Comparison of ENCODE assay signal across 25 cellular contexts in genomic region chr3:176523114-176523513, GRCh38.
"Had no signal": no experiment of that assay in that cellular context is flagged by ENCODE, and none has a peak within 500 bp of the region (broad histone marks: within the 10 kb centered on the region; RNA-seq: fewer than 3 reads in every experiment).

No MANE protein-coding gene starts in this region.

- H3K9ac ChIP-seq: SK-N-SH had no signal

- H3K4me2 ChIP-seq: SK-N-SH had no signal

- H3K36me3 ChIP-seq: adrenal gland, Peyer's patch, SJCRH30 had no signal

- H3K4me1 Mint-ChIP-seq: activated CD4-positive, alpha-beta T cell treated with anti-CD3 and anti-CD28 coated beads for 36 hours; activated naive CD8-positive, alpha-beta T cell treated with anti-CD3 and anti-CD28 coated beads, Interleukin-2, amount 10 ng/mL, durations not matched to agents 7 days and 5 days had no signal

- H3K9me3 ChIP-seq: adrenal gland, Peyer's patch, SJCRH30, SK-N-SH had no signal

- FAIRE-seq: colon had no signal

- H3K36me3 Mint-ChIP-seq: activated naive CD8-positive, alpha-beta T cell treated with anti-CD3 and anti-CD28 coated beads, Interleukin-2, amount 10 ng/mL, durations not matched to agents 7 days and 5 days had no signal

- H3K27me3 ChIP-seq: adrenal gland, Peyer's patch, SJCRH30 had no signal

- H3K4me3 Mint-ChIP-seq: activated CD4-positive, alpha-beta T cell treated with anti-CD3 and anti-CD28 coated beads for 36 hours; activated CD8-positive, alpha-beta T cell treated with anti-CD3 and anti-CD28 coated beads, Interleukin-2, amount 10 ng/mL, durations not matched to agents 7 days and 5 days; activated naive CD8-positive, alpha-beta T cell treated with anti-CD3 and anti-CD28 coated beads, Interleukin-2, amount 10 ng/mL, durations not matched to agents 7 days and 5 days had no signal

- H3K27ac Mint-ChIP-seq: activated CD4-positive, alpha-beta T cell treated with anti-CD3 and anti-CD28 coated beads for 36 hours; activated CD8-positive, alpha-beta T cell treated with anti-CD3 and anti-CD28 coated beads, Interleukin-2, amount 10 ng/mL, durations not matched to agents 7 days and 5 days; activated naive CD8-positive, alpha-beta T cell treated with anti-CD3 and anti-CD28 coated beads, Interleukin-2, amount 10 ng/mL, durations not matched to agents 7 days and 5 days had no signal

- H3K4me3 ChIP-seq: adrenal gland, Peyer's patch, SJCRH30 had no signal

- H3K27me3 Mint-ChIP-seq: activated CD4-positive, alpha-beta T cell treated with anti-CD3 and anti-CD28 coated beads for 36 hours; activated naive CD8-positive, alpha-beta T cell treated with anti-CD3 and anti-CD28 coated beads, Interleukin-2, amount 10 ng/mL, durations not matched to agents 7 days and 5 days had no signal

- DNase-seq: activated CD4-positive, alpha-beta T cell treated with anti-CD3 and anti-CD28 coated beads for 36 hours; activated CD4-positive, alpha-beta T cell treated with anti-CD3 and anti-CD28 coated beads, Interleukin-2, amount 50 U/mL, for 1 hour; activated CD8-positive, alpha-beta memory T cell treated with anti-CD3 and anti-CD28 coated beads, Interleukin-2, amount 50 U/mL, for 48 hours; activated CD8-positive, alpha-beta T cell treated with anti-CD3 and anti-CD28 coated beads, Interleukin-2, amount 10 ng/mL, durations not matched to agents 7 days and 5 days; activated naive CD4-positive, alpha-beta T cell treated with anti-CD3 and anti-CD28 coated beads, Interleukin-2, amount 50 U/mL, for 16 hours; activated naive CD8-positive, alpha-beta T cell treated with anti-CD3 and anti-CD28 coated beads, Interleukin-2, amount 10 ng/mL, durations not matched to agents 7 days and 5 days; activated T-cell treated with anti-CD3 and anti-CD28 coated beads, Interleukin-2, amount 50 U/mL, for 1 hour; adrenal gland; cerebellar nuclear complex; MM.1S; NCI-H1105; NCI-H1436; NCI-H187 treated with DMSO at 0.1 percent for 48 hours; NCI-H2081 treated with DMSO at 0.1 percent for 48 hours; NCI-H446; NCI-H526 treated with DMSO at 0.1 percent for 48 hours; NK-92 treated with Interleukin-12 subunit alpha and Interleukin-12 subunit beta, amount 100 ng/mL, for 24 hours; Peyer's patch; Right ventricle myocardium superior; SJCRH30; SK-N-SH; T-helper 1 cell had no signal

- H3K4me1 ChIP-seq: adrenal gland, Peyer's patch had no signal

- H3K27ac ChIP-seq: adrenal gland, Peyer's patch, RWPE1, VCaP had no signal
